In the genomic region with DNA sequence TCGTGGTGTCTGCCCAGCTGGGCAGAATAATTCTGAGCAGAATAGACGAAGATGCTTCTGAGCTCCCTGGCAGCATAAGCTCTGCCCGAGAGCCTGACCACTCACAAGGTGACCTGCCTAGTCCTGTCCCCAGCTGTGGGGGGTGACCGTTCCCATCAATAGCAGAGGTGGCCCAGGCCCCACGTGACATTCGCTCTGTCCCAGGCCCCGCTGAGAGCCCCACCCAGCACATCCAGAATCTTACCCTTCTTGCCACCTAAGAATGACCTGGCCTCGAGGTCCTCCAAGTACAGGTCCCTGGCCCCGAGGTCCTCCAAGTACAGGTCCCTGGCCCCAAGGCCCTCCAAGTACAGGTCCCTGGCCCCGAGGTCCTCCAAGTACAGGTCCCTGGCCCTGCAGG, we compare ENCODE assay signal across 1 cellular context.
TF ChIP-seq lines count a peak whose summit lies in the region.

No MANE protein-coding gene starts in this region.

TF ChIP-seq in endothelial cell of umbilical vein, 7 proteins besides CTCF, POLR2A, EP300 and RAD21:
- TF ChIP-seq POLR2AphosphoS5 (IDR thresholded peaks at IDR 0.05; ENCODE audit: insufficient read depth, low read depth, low read length) = no peak
- TF ChIP-seq FOS (IDR thresholded peaks at IDR 0.05; ENCODE audit: borderline replicate concordance, insufficient read depth, low read length) = no peak
- TF ChIP-seq JUN (IDR thresholded peaks at IDR 0.05; ENCODE audit: borderline replicate concordance, insufficient read depth, insufficient read length, low read depth) = no peak
- TF ChIP-seq, protein P1, sequence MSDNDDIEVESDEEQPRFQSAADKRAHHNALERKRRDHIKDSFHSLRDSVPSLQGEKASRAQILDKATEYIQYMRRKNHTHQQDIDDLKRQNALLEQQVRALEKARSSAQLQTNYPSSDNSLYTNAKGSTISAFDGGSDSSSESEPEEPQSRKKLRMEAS (IDR thresholded peaks at IDR 0.05; ENCODE audit: insufficient read depth, insufficient read length) = no peak
- no peak for TF ChIP-seq MYC (IDR thresholded peaks at IDR 0.05; ENCODE audit: low read depth, low read length)
TF ChIP-seq in endothelial cell of umbilical vein: peak in this region for 0.
